ENCODE assay signal across 1 cellular context in the genomic region with DNA sequence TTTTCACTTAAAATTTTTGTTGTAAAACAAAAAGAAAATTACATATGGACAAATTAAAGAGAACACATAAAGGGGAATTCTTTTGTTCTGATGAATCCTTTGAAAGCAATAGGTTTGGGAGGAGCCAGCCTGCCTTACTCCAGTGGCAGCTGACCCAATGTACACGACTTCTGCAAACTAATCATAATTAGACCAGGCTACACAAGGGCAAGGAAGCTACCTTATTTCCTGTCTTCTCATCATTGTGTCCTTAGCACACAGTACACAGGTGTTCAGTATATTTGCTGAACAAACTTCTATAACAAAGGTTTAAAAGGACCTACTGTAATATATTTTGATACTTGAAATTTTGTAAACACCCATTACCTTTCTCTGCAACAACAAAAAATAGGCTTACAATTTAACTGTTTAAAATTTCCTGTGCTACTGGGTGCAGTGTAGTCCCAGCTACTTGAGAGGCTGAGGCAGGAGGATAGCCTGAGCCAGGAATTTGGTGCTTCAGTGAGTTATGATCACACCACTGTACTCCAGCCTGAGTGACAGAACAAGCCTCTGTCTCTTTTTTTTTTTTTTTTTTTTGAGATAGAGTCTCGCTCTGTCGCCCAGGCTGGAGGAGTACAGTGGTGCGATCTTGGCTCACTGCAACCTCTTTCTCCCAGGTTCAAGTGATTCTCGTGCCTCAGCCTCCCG.
TF ChIP-seq lines count a peak whose summit lies in the region.

No MANE protein-coding gene starts in this region.

TF ChIP-seq in HepG2, 621 proteins besides CTCF, POLR2A, EP300 and RAD21 (continued from another document and continues in another):
- TF ChIP-seq, protein P1, sequence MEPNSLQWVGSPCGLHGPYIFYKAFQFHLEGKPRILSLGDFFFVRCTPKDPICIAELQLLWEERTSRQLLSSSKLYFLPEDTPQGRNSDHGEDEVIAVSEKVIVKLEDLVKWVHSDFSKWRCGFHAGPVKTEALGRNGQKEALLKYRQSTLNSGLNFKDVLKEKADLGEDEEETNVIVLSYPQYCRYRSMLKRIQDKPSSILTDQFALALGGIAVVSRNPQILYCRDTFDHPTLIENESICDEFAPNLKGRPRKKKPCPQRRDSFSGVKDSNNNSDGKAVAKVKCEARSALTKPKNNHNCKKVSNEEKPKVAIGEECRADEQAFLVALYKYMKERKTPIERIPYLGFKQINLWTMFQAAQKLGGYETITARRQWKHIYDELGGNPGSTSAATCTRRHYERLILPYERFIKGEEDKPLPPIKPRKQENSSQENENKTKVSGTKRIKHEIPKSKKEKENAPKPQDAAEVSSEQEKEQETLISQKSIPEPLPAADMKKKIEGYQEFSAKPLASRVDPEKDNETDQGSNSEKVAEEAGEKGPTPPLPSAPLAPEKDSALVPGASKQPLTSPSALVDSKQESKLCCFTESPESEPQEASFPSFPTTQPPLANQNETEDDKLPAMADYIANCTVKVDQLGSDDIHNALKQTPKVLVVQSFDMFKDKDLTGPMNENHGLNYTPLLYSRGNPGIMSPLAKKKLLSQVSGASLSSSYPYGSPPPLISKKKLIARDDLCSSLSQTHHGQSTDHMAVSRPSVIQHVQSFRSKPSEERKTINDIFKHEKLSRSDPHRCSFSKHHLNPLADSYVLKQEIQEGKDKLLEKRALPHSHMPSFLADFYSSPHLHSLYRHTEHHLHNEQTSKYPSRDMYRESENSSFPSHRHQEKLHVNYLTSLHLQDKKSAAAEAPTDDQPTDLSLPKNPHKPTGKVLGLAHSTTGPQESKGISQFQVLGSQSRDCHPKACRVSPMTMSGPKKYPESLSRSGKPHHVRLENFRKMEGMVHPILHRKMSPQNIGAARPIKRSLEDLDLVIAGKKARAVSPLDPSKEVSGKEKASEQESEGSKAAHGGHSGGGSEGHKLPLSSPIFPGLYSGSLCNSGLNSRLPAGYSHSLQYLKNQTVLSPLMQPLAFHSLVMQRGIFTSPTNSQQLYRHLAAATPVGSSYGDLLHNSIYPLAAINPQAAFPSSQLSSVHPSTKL (CRISPR knock-in tag; IDR thresholded peaks at IDR 0.05) = 0 out of 2 replicates have a peak, but pooled peaks have one; percentile 18
- TF ChIP-seq, protein P2, sequence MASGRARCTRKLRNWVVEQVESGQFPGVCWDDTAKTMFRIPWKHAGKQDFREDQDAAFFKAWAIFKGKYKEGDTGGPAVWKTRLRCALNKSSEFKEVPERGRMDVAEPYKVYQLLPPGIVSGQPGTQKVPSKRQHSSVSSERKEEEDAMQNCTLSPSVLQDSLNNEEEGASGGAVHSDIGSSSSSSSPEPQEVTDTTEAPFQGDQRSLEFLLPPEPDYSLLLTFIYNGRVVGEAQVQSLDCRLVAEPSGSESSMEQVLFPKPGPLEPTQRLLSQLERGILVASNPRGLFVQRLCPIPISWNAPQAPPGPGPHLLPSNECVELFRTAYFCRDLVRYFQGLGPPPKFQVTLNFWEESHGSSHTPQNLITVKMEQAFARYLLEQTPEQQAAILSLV (CRISPR knock-in tag; IDR thresholded peaks at IDR 0.05; ENCODE audit: borderline replicate concordance) = no peak
- 0 out of 2 replicates have a peak, but pooled peaks have one; percentile 16 for TF ChIP-seq HDAC2 (CRISPR knock-in tag; IDR thresholded peaks at IDR 0.05)
- TF ChIP-seq, protein P3, sequence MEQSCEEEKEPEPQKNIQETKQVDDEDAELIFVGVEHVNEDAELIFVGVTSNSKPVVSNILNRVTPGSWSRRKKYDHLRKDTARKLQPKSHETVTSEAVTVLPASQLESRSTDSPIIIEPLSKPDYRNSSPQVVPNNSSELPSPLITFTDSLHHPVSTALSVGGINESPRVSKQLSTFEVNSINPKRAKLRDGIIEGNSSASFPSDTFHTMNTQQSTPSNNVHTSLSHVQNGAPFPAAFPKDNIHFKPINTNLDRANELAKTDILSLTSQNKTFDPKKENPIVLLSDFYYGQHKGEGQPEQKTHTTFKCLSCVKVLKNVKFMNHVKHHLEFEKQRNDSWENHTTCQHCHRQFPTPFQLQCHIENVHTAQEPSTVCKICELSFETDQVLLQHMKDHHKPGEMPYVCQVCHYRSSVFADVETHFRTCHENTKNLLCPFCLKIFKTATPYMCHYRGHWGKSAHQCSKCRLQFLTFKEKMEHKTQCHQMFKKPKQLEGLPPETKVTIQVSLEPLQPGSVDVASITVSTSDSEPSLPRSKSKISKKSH (CRISPR knock-in tag; IDR thresholded peaks at IDR 0.05; ENCODE audit: borderline replicate concordance) = no peak
- TF ChIP-seq THYN1 (CRISPR knock-in tag; IDR thresholded peaks at IDR 0.05; ENCODE audit: borderline replicate concordance, low read depth) = no peak
- no peak for TF ChIP-seq POLR2AphosphoS2 (IDR thresholded peaks at IDR 0.05; ENCODE audit: low read depth, low read length)
- no peak for TF ChIP-seq AGO2 (optimal IDR thresholded peaks at IDR 0.05; ENCODE audit: low read depth, low read length)
- no peak for TF ChIP-seq ZNF850 (CRISPR knock-in tag; conservative IDR thresholded peaks at IDR 0.05)
- TF ChIP-seq IRF2 (CRISPR knock-in tag; IDR thresholded peaks at IDR 0.05) = no peak
- no peak for TF ChIP-seq ZNF496 (CRISPR knock-in tag; IDR thresholded peaks at IDR 0.05; ENCODE audit: insufficient replicate concordance)
- TF ChIP-seq, protein P4, sequence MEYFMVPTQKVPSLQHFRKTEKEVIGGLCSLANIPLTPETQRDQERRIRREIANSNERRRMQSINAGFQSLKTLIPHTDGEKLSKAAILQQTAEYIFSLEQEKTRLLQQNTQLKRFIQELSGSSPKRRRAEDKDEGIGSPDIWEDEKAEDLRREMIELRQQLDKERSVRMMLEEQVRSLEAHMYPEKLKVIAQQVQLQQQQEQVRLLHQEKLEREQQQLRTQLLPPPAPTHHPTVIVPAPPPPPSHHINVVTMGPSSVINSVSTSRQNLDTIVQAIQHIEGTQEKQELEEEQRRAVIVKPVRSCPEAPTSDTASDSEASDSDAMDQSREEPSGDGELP (IDR thresholded peaks at IDR 0.05; ENCODE audit: borderline replicate concordance, low read depth) = peak; percentile 66; the same call in 1 of the 2 replicates
- no peak for TF ChIP-seq SRY (CRISPR knock-in tag; IDR thresholded peaks at IDR 0.05)
- TF ChIP-seq FOXO1 (CRISPR knock-in tag; IDR thresholded peaks at IDR 0.05) = 0 out of 2 replicates have a peak, but pooled peaks have one; percentile 45
- no peak for TF ChIP-seq JUN (CRISPR knock-in tag; IDR thresholded peaks at IDR 0.05)
- TF ChIP-seq, protein P5, sequence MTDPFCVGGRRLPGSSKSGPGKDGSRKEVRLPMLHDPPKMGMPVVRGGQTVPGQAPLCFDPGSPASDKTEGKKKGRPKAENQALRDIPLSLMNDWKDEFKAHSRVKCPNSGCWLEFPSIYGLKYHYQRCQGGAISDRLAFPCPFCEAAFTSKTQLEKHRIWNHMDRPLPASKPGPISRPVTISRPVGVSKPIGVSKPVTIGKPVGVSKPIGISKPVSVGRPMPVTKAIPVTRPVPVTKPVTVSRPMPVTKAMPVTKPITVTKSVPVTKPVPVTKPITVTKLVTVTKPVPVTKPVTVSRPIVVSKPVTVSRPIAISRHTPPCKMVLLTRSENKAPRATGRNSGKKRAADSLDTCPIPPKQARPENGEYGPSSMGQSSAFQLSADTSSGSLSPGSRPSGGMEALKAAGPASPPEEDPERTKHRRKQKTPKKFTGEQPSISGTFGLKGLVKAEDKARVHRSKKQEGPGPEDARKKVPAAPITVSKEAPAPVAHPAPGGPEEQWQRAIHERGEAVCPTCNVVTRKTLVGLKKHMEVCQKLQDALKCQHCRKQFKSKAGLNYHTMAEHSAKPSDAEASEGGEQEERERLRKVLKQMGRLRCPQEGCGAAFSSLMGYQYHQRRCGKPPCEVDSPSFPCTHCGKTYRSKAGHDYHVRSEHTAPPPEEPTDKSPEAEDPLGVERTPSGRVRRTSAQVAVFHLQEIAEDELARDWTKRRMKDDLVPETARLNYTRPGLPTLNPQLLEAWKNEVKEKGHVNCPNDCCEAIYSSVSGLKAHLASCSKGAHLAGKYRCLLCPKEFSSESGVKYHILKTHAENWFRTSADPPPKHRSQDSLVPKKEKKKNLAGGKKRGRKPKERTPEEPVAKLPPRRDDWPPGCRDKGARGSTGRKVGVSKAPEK (CRISPR knock-in tag; IDR thresholded peaks at IDR 0.05; ENCODE audit: borderline replicate concordance) = no peak
- TF ChIP-seq ZNF577 (CRISPR knock-in tag; IDR thresholded peaks at IDR 0.05; ENCODE audit: borderline replicate concordance, low read depth) = no peak
- no peak for TF ChIP-seq NR2F1 (CRISPR knock-in tag; IDR thresholded peaks at IDR 0.05)
- no peak for TF ChIP-seq SMC3 (IDR thresholded peaks at IDR 0.05; ENCODE audit: low read length)
- TF ChIP-seq ARNT (IDR thresholded peaks at IDR 0.05) = no peak
- no peak for TF ChIP-seq SMAD9 (CRISPR knock-in tag; IDR thresholded peaks at IDR 0.05)
- TF ChIP-seq ZSCAN20 (CRISPR knock-in tag; IDR thresholded peaks at IDR 0.05; ENCODE audit: borderline replicate concordance) = no peak
- no peak for TF ChIP-seq ZNF816 (CRISPR knock-in tag; IDR thresholded peaks at IDR 0.05; ENCODE audit: borderline replicate concordance)
- no peak for TF ChIP-seq FOXP1 (IDR thresholded peaks at IDR 0.05)
- peak; percentile 61; the same call in 1 of the 2 replicates for TF ChIP-seq FOXP1 (CRISPR knock-in tag; IDR thresholded peaks at IDR 0.05)
- no peak for TF ChIP-seq ZNF782 (CRISPR knock-in tag; IDR thresholded peaks at IDR 0.05; ENCODE audit: borderline replicate concordance)
- TF ChIP-seq, protein P6, sequence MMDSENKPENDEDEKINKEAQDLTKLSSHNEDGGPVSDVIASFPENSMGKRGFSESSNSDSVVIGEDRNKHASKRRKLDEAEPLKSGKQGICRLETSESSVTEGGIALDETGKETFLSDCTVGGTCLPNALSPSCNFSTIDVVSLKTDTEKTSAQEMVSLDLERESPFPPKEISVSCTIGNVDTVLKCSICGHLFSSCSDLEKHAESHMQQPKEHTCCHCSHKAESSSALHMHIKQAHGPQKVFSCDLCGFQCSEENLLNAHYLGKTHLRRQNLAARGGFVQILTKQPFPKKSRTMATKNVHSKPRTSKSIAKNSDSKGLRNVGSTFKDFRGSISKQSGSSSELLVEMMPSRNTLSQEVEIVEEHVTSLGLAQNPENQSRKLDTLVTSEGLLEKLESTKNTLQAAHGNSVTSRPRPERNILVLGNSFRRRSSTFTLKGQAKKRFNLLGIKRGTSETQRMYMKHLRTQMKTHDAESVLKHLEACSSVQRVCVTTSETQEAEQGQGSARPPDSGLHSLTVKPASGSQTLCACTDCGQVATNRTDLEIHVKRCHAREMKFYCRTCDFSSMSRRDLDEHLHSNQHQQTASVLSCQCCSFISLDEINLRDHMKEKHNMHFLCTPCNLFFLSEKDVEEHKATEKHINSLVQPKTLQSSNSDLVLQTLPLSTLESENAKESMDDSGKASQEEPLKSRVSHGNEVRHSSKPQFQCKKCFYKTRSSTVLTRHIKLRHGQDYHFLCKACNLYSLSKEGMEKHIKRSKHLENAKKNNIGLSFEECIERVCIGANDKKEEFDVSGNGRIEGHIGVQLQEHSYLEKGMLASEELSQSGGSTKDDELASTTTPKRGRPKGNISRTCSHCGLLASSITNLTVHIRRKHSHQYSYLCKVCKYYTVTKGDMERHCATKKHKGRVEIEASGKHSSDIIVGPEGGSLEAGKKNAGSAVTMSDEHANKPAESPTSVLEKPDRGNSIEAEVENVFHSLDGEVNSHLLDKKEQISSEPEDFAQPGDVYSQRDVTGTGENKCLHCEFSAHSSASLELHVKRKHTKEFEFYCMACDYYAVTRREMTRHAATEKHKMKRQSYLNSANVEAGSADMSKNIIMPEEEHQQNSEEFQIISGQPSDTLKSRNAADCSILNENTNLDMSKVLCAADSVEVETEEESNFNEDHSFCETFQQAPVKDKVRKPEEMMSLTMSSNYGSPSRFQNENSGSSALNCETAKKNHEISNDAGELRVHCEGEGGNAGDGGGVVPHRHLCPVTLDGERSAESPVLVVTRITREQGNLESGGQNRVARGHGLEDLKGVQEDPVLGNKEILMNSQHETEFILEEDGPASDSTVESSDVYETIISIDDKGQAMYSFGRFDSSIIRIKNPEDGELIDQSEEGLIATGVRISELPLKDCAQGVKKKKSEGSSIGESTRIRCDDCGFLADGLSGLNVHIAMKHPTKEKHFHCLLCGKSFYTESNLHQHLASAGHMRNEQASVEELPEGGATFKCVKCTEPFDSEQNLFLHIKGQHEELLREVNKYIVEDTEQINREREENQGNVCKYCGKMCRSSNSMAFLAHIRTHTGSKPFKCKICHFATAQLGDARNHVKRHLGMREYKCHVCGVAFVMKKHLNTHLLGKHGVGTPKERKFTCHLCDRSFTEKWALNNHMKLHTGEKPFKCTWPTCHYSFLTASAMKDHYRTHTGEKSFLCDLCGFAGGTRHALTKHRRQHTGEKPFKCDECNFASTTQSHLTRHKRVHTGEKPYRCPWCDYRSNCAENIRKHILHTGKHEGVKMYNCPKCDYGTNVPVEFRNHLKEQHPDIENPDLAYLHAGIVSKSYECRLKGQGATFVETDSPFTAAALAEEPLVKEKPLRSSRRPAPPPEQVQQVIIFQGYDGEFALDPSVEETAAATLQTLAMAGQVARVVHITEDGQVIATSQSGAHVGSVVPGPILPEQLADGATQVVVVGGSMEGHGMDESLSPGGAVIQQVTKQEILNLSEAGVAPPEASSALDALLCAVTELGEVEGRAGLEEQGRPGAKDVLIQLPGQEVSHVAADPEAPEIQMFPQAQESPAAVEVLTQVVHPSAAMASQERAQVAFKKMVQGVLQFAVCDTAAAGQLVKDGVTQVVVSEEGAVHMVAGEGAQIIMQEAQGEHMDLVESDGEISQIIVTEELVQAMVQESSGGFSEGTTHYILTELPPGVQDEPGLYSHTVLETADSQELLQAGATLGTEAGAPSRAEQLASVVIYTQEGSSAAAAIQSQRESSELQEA (CRISPR knock-in tag; IDR thresholded peaks at IDR 0.05; ENCODE audit: not compliant biosample characterization) = no peak
- no peak for TF ChIP-seq ZNF121 (CRISPR knock-in tag; IDR thresholded peaks at IDR 0.05)
